16 cellular contexts compared by ENCODE assay signal in genomic region chr4:174437756-174438155, GRCh38.
"Had no signal": no experiment of that assay in that cellular context is flagged by ENCODE, and none has a peak within 500 bp of the region (broad histone marks: within the 10 kb centered on the region; RNA-seq: fewer than 3 reads in every experiment).

No MANE protein-coding gene starts in this region.

- H3K4me1 Mint-ChIP-seq: activated CD4-positive, alpha-beta T cell treated with anti-CD3 and anti-CD28 coated beads, Interleukin-2, amount 10 ng/mL, durations not matched to agents 7 days and 5 days; activated T-helper 17 cell treated with anti-CD3 and anti-CD28 coated beads, Interleukin-2, amount 50 U/mL, for 72 hours; memory B cell had no signal

- H3K27me3 ChIP-seq: esophagus squamous epithelium, gastrocnemius medialis, heart right ventricle, stomach, vagina had no signal

- H3K4me1 ChIP-seq: gastrocnemius medialis, left ventricle myocardium inferior had no signal

- H3K4me3 ChIP-seq: esophagus squamous epithelium, gastrocnemius medialis, heart right ventricle, left ventricle myocardium inferior, stomach, thoracic aorta, vagina had no signal

- H3K36me3 ChIP-seq: esophagus squamous epithelium, gastrocnemius medialis, heart right ventricle, left ventricle myocardium inferior, stomach, thoracic aorta, vagina had no signal

- H3K36me3 Mint-ChIP-seq: memory B cell had no signal

- ATAC-seq: activated T-helper 17 cell treated with anti-CD3 and anti-CD28 coated beads, Interleukin-2, amount 50 U/mL, for 72 hours; gastrocnemius medialis had no signal

- H3K27ac ChIP-seq: esophagus squamous epithelium, gastrocnemius medialis, heart right ventricle, left ventricle myocardium inferior, stomach, thoracic aorta, vagina had no signal

- H3K27ac Mint-ChIP-seq: activated CD4-positive, alpha-beta T cell treated with anti-CD3 and anti-CD28 coated beads, Interleukin-2, amount 10 ng/mL, durations not matched to agents 7 days and 5 days; activated T-helper 17 cell treated with anti-CD3 and anti-CD28 coated beads, Interleukin-2, amount 50 U/mL, for 72 hours; memory B cell; T-helper 1 cell treated with Interleukin-12 subunit alpha and Interleukin-12 subunit beta and Interleukin-4 antibody, amounts not matched to agents 30 μg/mL and 1 μg/mL, for 36 hours had no signal

- H3K9me3 Mint-ChIP-seq: activated CD4-positive, alpha-beta T cell treated with anti-CD3 and anti-CD28 coated beads, Interleukin-2, amount 10 ng/mL, durations not matched to agents 7 days and 5 days; activated T-helper 17 cell treated with anti-CD3 and anti-CD28 coated beads, Interleukin-2, amount 50 U/mL, for 72 hours; T-helper 1 cell treated with Interleukin-12 subunit alpha and Interleukin-12 subunit beta and Interleukin-4 antibody, amounts not matched to agents 30 μg/mL and 1 μg/mL, for 36 hours had no signal

- DNase-seq: activated CD4-positive, alpha-beta T cell treated with anti-CD3 and anti-CD28 coated beads, Interleukin-2, amount 10 ng/mL, durations not matched to agents 7 days and 5 days; activated CD4-positive, CD25-positive, alpha-beta regulatory T cell; activated CD8-positive, alpha-beta memory T cell treated with anti-CD3 and anti-CD28 coated beads for 24 hours; activated naive CD4-positive, alpha-beta T cell treated with anti-CD3 and anti-CD28 coated beads, Interleukin-2, amount 50 U/mL, for 16 hours; amygdala; esophagus squamous epithelium; gastrocnemius medialis; heart right ventricle; islet precursor cell; left ventricle myocardium inferior; stomach had no signal

- H3K9me3 ChIP-seq: esophagus squamous epithelium, heart right ventricle, stomach, thoracic aorta, vagina had no signal

- H3K4me3 Mint-ChIP-seq: activated CD4-positive, alpha-beta T cell treated with anti-CD3 and anti-CD28 coated beads, Interleukin-2, amount 10 ng/mL, durations not matched to agents 7 days and 5 days; activated T-helper 17 cell treated with anti-CD3 and anti-CD28 coated beads, Interleukin-2, amount 50 U/mL, for 72 hours; memory B cell; T-helper 1 cell treated with Interleukin-12 subunit alpha and Interleukin-12 subunit beta and Interleukin-4 antibody, amounts not matched to agents 30 μg/mL and 1 μg/mL, for 36 hours had no signal

- H3K27me3 Mint-ChIP-seq: activated CD4-positive, alpha-beta T cell treated with anti-CD3 and anti-CD28 coated beads, Interleukin-2, amount 10 ng/mL, durations not matched to agents 7 days and 5 days; activated T-helper 17 cell treated with anti-CD3 and anti-CD28 coated beads, Interleukin-2, amount 50 U/mL, for 72 hours had no signal
